In genomic region chr18:43571078-43571689, GRCh38 we compare ENCODE assay signal across 8 cellular contexts.
DNase-seq lines count a peak whose midpoint lies in the region; ATAC-seq and TF ChIP-seq lines count a peak whose summit lies in the region.

No MANE protein-coding gene starts in this region.

- no peaks in the 10 kb centered on the region for H3K36me3 ChIP-seq in parathyroid adenoma (ENCODE audit: control insufficient read depth, insufficient read depth, low read length)

- no peaks in the 10 kb centered on the region for H3K27me3 ChIP-seq in parathyroid adenoma (ENCODE audit: control insufficient read depth, insufficient read depth, low read length)

- H3K27ac ChIP-seq in parathyroid adenoma: no peak overlapping the region

- no peaks in the 10 kb centered on the region for H3K4me1 ChIP-seq in parathyroid adenoma

- H3K79me2 ChIP-seq in parathyroid adenoma: no peaks in the 10 kb centered on the region

- peak overlapping the region; percentile 57 for H2AFZ ChIP-seq in parathyroid adenoma

- H3K27ac Mint-ChIP-seq in T-cell: no peak overlapping the region
- H3K27ac Mint-ChIP-seq in activated T-helper 2 cell treated with anti-CD3 and anti-CD28 coated beads, Interferon-gamma antibody, Interleukin-2, Interleukin-4, amounts not matched to agents 10 μg/mL and 5 μg/mL and 100 μg/mL, durations not matched to agents 14 hours and 24 hours and 36 hours: no peak overlapping the region

- POLR2A ChIA-PET in T-cell (lab: Charles Lee): no interaction called here

- H3K36me3 Mint-ChIP-seq in T-cell: no peaks in the 10 kb centered on the region
- H3K36me3 Mint-ChIP-seq in activated T-helper 2 cell treated with anti-CD3 and anti-CD28 coated beads, Interferon-gamma antibody, Interleukin-2, Interleukin-4, amounts not matched to agents 10 μg/mL and 5 μg/mL and 100 μg/mL, durations not matched to agents 14 hours and 24 hours and 36 hours (ENCODE audit: low read depth): no peaks in the 10 kb centered on the region

- TF ChIP-seq CTCF in GM20000 (IDR thresholded peaks at IDR 0.05; ENCODE audit: extremely low read depth, missing control alignments): peak; percentile 56
- TF ChIP-seq CTCF in fibroblast of mammary gland (conservative IDR thresholded peaks at IDR 0.05; ENCODE audit: control insufficient read depth, insufficient read depth, low read depth, low read length): peak; percentile 79
- TF ChIP-seq CTCF in parathyroid adenoma (IDR thresholded peaks at IDR 0.05): peak; percentile 76

- peaks cover 0 to 4% (median 0%) of the 10 kb centered on the region in 3 donors for H3K9me3 Mint-ChIP-seq in T-cell
- no peaks in the 10 kb centered on the region for H3K9me3 Mint-ChIP-seq in activated T-helper 2 cell treated with anti-CD3 and anti-CD28 coated beads, Interferon-gamma antibody, Interleukin-2, Interleukin-4, amounts not matched to agents 10 μg/mL and 5 μg/mL and 100 μg/mL, durations not matched to agents 14 hours and 24 hours and 36 hours

- DNase-seq in DMS53 (lab: John Stamatoyannopoulos, UW) (peak; percentile 82), GM20000 (ENCODE audit: low spot score) (peak; percentile 39), M059J (ENCODE audit: low read depth) (peak; percentile 59), SK-N-DZ (ENCODE audit: low spot score) (peak; percentile 55), fibroblast of mammary gland (ENCODE audit: low read depth) (peak; percentile 64), T-cell (no peak)
- no peak for DNase-seq in activated T-helper 2 cell treated with anti-CD3 and anti-CD28 coated beads, Interferon-gamma antibody, Interleukin-2, Interleukin-4, amounts not matched to agents 10 μg/mL and 5 μg/mL and 100 μg/mL, durations not matched to agents 14 hours and 24 hours and 36 hours (ENCODE audit: low spot score)

- H3K9ac ChIP-seq in parathyroid adenoma: no peak overlapping the region

- CTCF ChIA-PET in T-cell (lab: Charles Lee): interaction anchor here in 1 of 2 donors (1.0 to 1.2 kb wide), 2 partner anchors 16 to 1642 kb away, joined by 3 read pairs; no protein-coding TSS in a partner anchor

- no peaks in the 10 kb centered on the region for H3K4me1 Mint-ChIP-seq in T-cell
- peaks cover 2% of the 10 kb centered on the region for H3K4me1 Mint-ChIP-seq in activated T-helper 2 cell treated with anti-CD3 and anti-CD28 coated beads, Interferon-gamma antibody, Interleukin-2, Interleukin-4, amounts not matched to agents 10 μg/mL and 5 μg/mL and 100 μg/mL, durations not matched to agents 14 hours and 24 hours and 36 hours (ENCODE audit: low read depth)

- H3K4me3 ChIP-seq in fibroblast of mammary gland (ENCODE audit: control insufficient read depth, low read depth, low read length) (no peak overlapping the region), parathyroid adenoma (ENCODE audit: low read depth, low read length) (no peak overlapping the region)

- no peak overlapping the region for H3K4me3 Mint-ChIP-seq in T-cell
- H3K4me3 Mint-ChIP-seq in activated T-helper 2 cell treated with anti-CD3 and anti-CD28 coated beads, Interferon-gamma antibody, Interleukin-2, Interleukin-4, amounts not matched to agents 10 μg/mL and 5 μg/mL and 100 μg/mL, durations not matched to agents 14 hours and 24 hours and 36 hours (ENCODE audit: low read depth): no peak overlapping the region

- intact Hi-C loops in activated T-helper 2 cell treated with anti-CD3 and anti-CD28 coated beads, Interferon-gamma antibody, Interleukin-2, Interleukin-4, amounts not matched to agents 10 μg/mL and 5 μg/mL and 100 μg/mL, durations not matched to agents 14 hours and 24 hours and 36 hours (cut with micrococcal nuclease): loop anchor here (2.0 kb wide), 1 partner anchor 16 kb away; no protein-coding TSS in a partner anchor

- no peak overlapping the region for H3K4me2 ChIP-seq in parathyroid adenoma (ENCODE audit: low read length)

- no peaks in the 10 kb centered on the region for H3K27me3 Mint-ChIP-seq in T-cell
- no peaks in the 10 kb centered on the region for H3K27me3 Mint-ChIP-seq in activated T-helper 2 cell treated with anti-CD3 and anti-CD28 coated beads, Interferon-gamma antibody, Interleukin-2, Interleukin-4, amounts not matched to agents 10 μg/mL and 5 μg/mL and 100 μg/mL, durations not matched to agents 14 hours and 24 hours and 36 hours (ENCODE audit: low read depth)

- ATAC-seq in T-cell (replicated peaks in 1 of 4): no peak

- no peaks in the 10 kb centered on the region for H3K9me3 ChIP-seq in parathyroid adenoma (ENCODE audit: control insufficient read depth, low read length)

Comparison
In these comparisons a context has a peak if more than half of its experiments do, and no peak if none do; other contexts are left out.
1. DNase-seq: peak in DMS53 (single experiment), GM20000 (single experiment), M059J (single experiment), SK-N-DZ (single experiment) and fibroblast of mammary gland (single experiment); none in T-cell (0 of 34) and activated T-helper 2 cell treated with anti-CD3 and anti-CD28 coated beads, Interferon-gamma antibody, Interleukin-2, Interleukin-4, amounts not matched to agents 10 μg/mL and 5 μg/mL and 100 μg/mL, durations not matched to agents 14 hours and 24 hours and 36 hours (single experiment).
2. Peak in every context shown above with its lines, with median percentiles within 50 percentile points of each other: CTCF ChIP-seq.